1 cellular context compared by ENCODE assay signal in the genomic region with DNA sequence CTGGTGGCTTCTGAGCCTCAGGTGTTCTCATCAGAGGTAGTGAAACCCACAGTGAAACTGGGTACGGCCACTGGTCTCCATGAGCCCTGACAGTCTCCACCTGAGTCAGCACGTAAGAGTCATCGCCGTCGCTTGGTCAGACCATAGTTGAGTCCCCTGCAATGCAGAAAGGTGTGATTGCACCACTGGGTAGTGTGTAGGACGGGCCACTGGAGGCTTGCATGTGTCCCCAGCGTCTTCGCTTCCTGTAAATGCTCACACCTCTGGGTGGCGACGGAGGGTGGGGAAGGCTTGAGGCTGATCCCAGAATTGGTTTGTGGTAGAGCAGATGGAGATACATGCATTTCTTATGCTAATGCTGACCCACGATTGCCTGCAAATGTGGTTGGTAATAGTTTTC.
TF ChIP-seq lines count a peak whose summit lies in the region.

No MANE protein-coding gene starts in this region.

TF ChIP-seq in HCT116, 20 proteins besides CTCF, POLR2A, EP300 and RAD21 (continued from another document):
- TF ChIP-seq, protein P1, sequence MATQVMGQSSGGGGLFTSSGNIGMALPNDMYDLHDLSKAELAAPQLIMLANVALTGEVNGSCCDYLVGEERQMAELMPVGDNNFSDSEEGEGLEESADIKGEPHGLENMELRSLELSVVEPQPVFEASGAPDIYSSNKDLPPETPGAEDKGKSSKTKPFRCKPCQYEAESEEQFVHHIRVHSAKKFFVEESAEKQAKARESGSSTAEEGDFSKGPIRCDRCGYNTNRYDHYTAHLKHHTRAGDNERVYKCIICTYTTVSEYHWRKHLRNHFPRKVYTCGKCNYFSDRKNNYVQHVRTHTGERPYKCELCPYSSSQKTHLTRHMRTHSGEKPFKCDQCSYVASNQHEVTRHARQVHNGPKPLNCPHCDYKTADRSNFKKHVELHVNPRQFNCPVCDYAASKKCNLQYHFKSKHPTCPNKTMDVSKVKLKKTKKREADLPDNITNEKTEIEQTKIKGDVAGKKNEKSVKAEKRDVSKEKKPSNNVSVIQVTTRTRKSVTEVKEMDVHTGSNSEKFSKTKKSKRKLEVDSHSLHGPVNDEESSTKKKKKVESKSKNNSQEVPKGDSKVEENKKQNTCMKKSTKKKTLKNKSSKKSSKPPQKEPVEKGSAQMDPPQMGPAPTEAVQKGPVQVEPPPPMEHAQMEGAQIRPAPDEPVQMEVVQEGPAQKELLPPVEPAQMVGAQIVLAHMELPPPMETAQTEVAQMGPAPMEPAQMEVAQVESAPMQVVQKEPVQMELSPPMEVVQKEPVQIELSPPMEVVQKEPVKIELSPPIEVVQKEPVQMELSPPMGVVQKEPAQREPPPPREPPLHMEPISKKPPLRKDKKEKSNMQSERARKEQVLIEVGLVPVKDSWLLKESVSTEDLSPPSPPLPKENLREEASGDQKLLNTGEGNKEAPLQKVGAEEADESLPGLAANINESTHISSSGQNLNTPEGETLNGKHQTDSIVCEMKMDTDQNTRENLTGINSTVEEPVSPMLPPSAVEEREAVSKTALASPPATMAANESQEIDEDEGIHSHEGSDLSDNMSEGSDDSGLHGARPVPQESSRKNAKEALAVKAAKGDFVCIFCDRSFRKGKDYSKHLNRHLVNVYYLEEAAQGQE (IDR thresholded peaks at IDR 0.05; ENCODE audit: low read depth), result no peak
- TF ChIP-seq CBX3 (IDR thresholded peaks at IDR 0.05; ENCODE audit: low read depth) (no peak), TCF7L2 (IDR thresholded peaks at IDR 0.05; ENCODE audit: borderline replicate concordance, extremely low read depth, insufficient read depth, insufficient read length) (no peak)
